In the genomic region with DNA sequence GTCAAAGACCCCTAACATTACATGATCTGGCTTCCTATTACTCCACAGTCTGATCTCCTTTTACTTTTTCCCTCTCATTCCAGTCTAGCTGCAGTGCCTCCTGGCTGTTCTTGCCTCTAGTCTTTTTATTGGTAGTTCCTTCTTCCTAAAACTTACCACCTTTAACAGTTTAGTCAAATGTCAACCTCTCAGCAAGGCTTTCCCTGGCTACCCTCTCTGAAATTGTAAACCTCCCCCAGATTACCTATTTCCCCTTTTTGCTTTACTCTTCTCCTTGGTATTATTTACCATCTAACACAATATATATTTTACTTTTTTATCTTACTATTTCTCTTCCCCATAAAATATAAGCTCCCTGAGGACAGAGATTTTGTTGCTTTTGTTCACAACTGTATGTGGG, we compare ENCODE assay signal across 33 cellular contexts.
"Had no signal": no experiment of that assay in that cellular context is flagged by ENCODE, and none has a peak within 500 bp of the region (broad histone marks: within the 10 kb centered on the region; RNA-seq: fewer than 3 reads in every experiment).

No MANE protein-coding gene starts in this region.

- H3K9me3 ChIP-seq: ascending aorta, MG63, Peyer's patch had no signal

- H3K27ac Mint-ChIP-seq: activated CD4-positive, alpha-beta T cell treated with anti-CD3 and anti-CD28 coated beads, Interleukin-2, amount 10 ng/mL, durations not matched to agents 24 days and 14 days; activated CD8-positive, alpha-beta T cell treated with anti-CD3 and anti-CD28 coated beads for 36 hours; activated naive CD4-positive, alpha-beta T cell treated with anti-CD3 and anti-CD28 coated beads, Interleukin-2, amount 50 U/mL, for 24 hours; activated naive CD8-positive, alpha-beta T cell treated with anti-CD3 and anti-CD28 coated beads, Interleukin-2, amount 10 ng/mL, durations not matched to agents 7 days and 5 days; activated T-cell treated with anti-CD3 and anti-CD28 coated beads, Interleukin-2, amount 50 U/mL, for 24 hours; activated T-helper 2 cell treated with anti-CD3 and anti-CD28 coated beads, Interferon-gamma antibody, Interleukin-2, Interleukin-4, amounts not matched to agents 10 μg/mL and 5 μg/mL and 100 μg/mL, durations not matched to agents 14 hours and 24 hours and 36 hours had no signal

- ATAC-seq: activated CD8-positive, alpha-beta T cell treated with anti-CD3 and anti-CD28 coated beads for 36 hours; PC-3 had no signal

- H3K9me3 Mint-ChIP-seq: activated CD4-positive, alpha-beta T cell treated with anti-CD3 and anti-CD28 coated beads, Interleukin-2, amount 10 ng/mL, durations not matched to agents 24 days and 14 days; activated CD8-positive, alpha-beta T cell treated with anti-CD3 and anti-CD28 coated beads for 36 hours; activated naive CD4-positive, alpha-beta T cell treated with anti-CD3 and anti-CD28 coated beads, Interleukin-2, amount 50 U/mL, for 24 hours; activated naive CD8-positive, alpha-beta T cell treated with anti-CD3 and anti-CD28 coated beads, Interleukin-2, amount 10 ng/mL, durations not matched to agents 7 days and 5 days; activated T-cell treated with anti-CD3 and anti-CD28 coated beads, Interleukin-2, amount 50 U/mL, for 24 hours; activated T-helper 2 cell treated with anti-CD3 and anti-CD28 coated beads, Interferon-gamma antibody, Interleukin-2, Interleukin-4, amounts not matched to agents 10 μg/mL and 5 μg/mL and 100 μg/mL, durations not matched to agents 14 hours and 24 hours and 36 hours; central memory CD8-positive, alpha-beta T cell had no signal

- H3K4me1 ChIP-seq: Peyer's patch had no signal

- H3K27me3 Mint-ChIP-seq: activated naive CD8-positive, alpha-beta T cell treated with anti-CD3 and anti-CD28 coated beads, Interleukin-2, amount 10 ng/mL, durations not matched to agents 7 days and 5 days had no signal

- H3K4me1 Mint-ChIP-seq: activated CD4-positive, alpha-beta T cell treated with anti-CD3 and anti-CD28 coated beads, Interleukin-2, amount 10 ng/mL, durations not matched to agents 24 days and 14 days; activated naive CD4-positive, alpha-beta T cell treated with anti-CD3 and anti-CD28 coated beads, Interleukin-2, amount 50 U/mL, for 24 hours; activated naive CD8-positive, alpha-beta T cell treated with anti-CD3 and anti-CD28 coated beads, Interleukin-2, amount 10 ng/mL, durations not matched to agents 7 days and 5 days; central memory CD8-positive, alpha-beta T cell had no signal

- H3K27me3 ChIP-seq: ascending aorta, cardiac muscle cell, MG63, Peyer's patch had no signal

- DNase-seq: activated CD4-positive, alpha-beta T cell treated with anti-CD3 and anti-CD28 coated beads, Interleukin-2, amount 10 ng/mL, durations not matched to agents 24 days and 14 days; activated CD4-positive, alpha-beta T cell treated with anti-CD3 and anti-CD28 coated beads, Interleukin-2, amount 50 U/mL, for 4 hours; activated CD8-positive, alpha-beta T cell treated with anti-CD3 and anti-CD28 coated beads for 36 hours; activated gamma-delta T cell; activated naive CD4-positive, alpha-beta T cell treated with Interleukin-2 at 50 U/mL for 16 hours; activated naive CD8-positive, alpha-beta T cell treated with anti-CD3 and anti-CD28 coated beads, Interleukin-2, amount 10 ng/mL, durations not matched to agents 7 days and 5 days; activated T-cell treated with anti-CD3 and anti-CD28 coated beads, Interleukin-2, amount 50 U/mL, for 24 hours; amygdala; KG1; MG63; NCI-H1048; NCI-H1105 treated with DMSO at 0.1 percent for 48 hours; NCI-H1436; NCI-H1694; NCI-H1930; NCI-H2081 treated with DMSO at 0.1 percent for 48 hours; NCI-H226; NCI-H446 treated with DMSO at 0.1 percent for 48 hours; NCI-H524 treated with DMSO at 0.1 percent for 48 hours; PC-3; Peyer's patch; RPMI8226; SHP77 treated with DMSO at 0.1 percent for 48 hours; SW 1271; T-helper 1 cell; T-helper 2 cell; T-helper 9 cell; WERI-Rb-1 had no signal

- H3K27ac ChIP-seq: ascending aorta, cardiac muscle cell, Peyer's patch, WERI-Rb-1 had no signal

- H3K36me3 Mint-ChIP-seq: activated naive CD4-positive, alpha-beta T cell treated with anti-CD3 and anti-CD28 coated beads, Interleukin-2, amount 50 U/mL, for 24 hours; activated naive CD8-positive, alpha-beta T cell treated with anti-CD3 and anti-CD28 coated beads, Interleukin-2, amount 10 ng/mL, durations not matched to agents 7 days and 5 days had no signal

- H3K36me3 ChIP-seq: ascending aorta, cardiac muscle cell, MG63, Peyer's patch, WERI-Rb-1 had no signal

- H3K4me3 Mint-ChIP-seq: activated CD4-positive, alpha-beta T cell treated with anti-CD3 and anti-CD28 coated beads, Interleukin-2, amount 10 ng/mL, durations not matched to agents 24 days and 14 days; activated CD8-positive, alpha-beta T cell treated with anti-CD3 and anti-CD28 coated beads for 36 hours; activated naive CD4-positive, alpha-beta T cell treated with anti-CD3 and anti-CD28 coated beads, Interleukin-2, amount 50 U/mL, for 24 hours; activated naive CD8-positive, alpha-beta T cell treated with anti-CD3 and anti-CD28 coated beads, Interleukin-2, amount 10 ng/mL, durations not matched to agents 7 days and 5 days; activated T-cell treated with anti-CD3 and anti-CD28 coated beads, Interleukin-2, amount 50 U/mL, for 24 hours; central memory CD8-positive, alpha-beta T cell had no signal

- H3K4me3 ChIP-seq: ascending aorta, cardiac muscle cell, MG63, Peyer's patch had no signal
